In the genomic region with DNA sequence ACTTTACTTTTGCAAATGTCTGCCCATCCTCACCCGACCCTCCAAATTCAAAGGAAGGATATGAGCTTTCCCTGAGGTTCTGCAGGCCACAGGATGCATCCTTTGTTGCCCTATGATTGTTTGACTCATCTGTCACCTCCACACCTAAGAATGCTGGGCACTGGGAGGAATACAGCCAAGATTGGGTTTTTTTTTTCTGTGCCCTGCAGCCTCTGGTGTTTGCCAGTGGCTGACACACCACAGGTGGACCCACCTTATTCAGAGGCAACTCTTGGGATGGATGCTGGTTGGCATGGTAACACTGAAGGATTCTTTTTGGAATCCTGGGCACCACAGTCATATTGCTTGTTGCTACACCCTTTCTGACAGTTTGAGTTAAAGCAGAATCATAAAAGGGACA, we compare ENCODE assay signal across 30 cellular contexts. TPM values are rescaled to one million over a fixed set of nuclear protein-coding genes. Genes with fewer than 3 reads are reported as not detected.
"Had no signal": no experiment of that assay in that cellular context is flagged by ENCODE, and none has a peak within 500 bp of the region (broad histone marks: within the 10 kb centered on the region; RNA-seq: fewer than 3 reads in every experiment).

No MANE protein-coding gene starts in this region.

- H3K27me3 ChIP-seq: brain microvascular endothelial cell, esophagus squamous epithelium, ovary, sigmoid colon, suprapubic skin, tibial nerve had no signal

- ATAC-seq: activated CD4-positive, CD25-positive, alpha-beta regulatory T cell treated with anti-CD3 and anti-CD28 coated beads, Interleukin-2, amount 50 U/mL, for 24 hours; left cardiac atrium; naive thymus-derived CD4-positive, alpha-beta T cell; T-helper 17 cell had no signal

- H3K27ac ChIP-seq: brain microvascular endothelial cell, esophagus squamous epithelium, ovary, sigmoid colon, suprapubic skin, tibial nerve, WERI-Rb-1 had no signal

- H3K4me3 ChIP-seq: esophagus squamous epithelium, ovary, sigmoid colon, suprapubic skin, tibial nerve had no signal

- H3K36me3 ChIP-seq: brain microvascular endothelial cell, esophagus squamous epithelium, ovary, sigmoid colon, suprapubic skin, tibial nerve, WERI-Rb-1 had no signal

- H3K9me3 ChIP-seq: esophagus squamous epithelium, ovary, sigmoid colon, suprapubic skin, tibial nerve had no signal

- DNase-seq: activated CD4-positive, alpha-beta T cell treated with anti-CD3 and anti-CD28 coated beads for 48 hours; activated CD4-positive, alpha-beta T cell treated with anti-CD3 and anti-CD28 coated beads, Interleukin-2, amount 50 U/mL, for 48 hours; activated CD8-positive, alpha-beta memory T cell treated with anti-CD3 and anti-CD28 coated beads for 24 hours; activated gamma-delta T cell; activated naive CD4-positive, alpha-beta T cell treated with anti-CD3 and anti-CD28 coated beads, Interleukin-2, amount 50 U/mL, for 16 hours; activated T-cell treated with anti-CD3 and anti-CD28 coated beads, Interleukin-2, amount 50 U/mL, for 24 hours; amniotic stem cell; brain microvascular endothelial cell; central memory CD4-positive, alpha-beta T cell; endodermal cell; esophagus squamous epithelium; left cardiac atrium; naive thymus-derived CD4-positive, alpha-beta T cell; ovary; sigmoid colon; small intestine; stimulated activated CD4-positive, alpha-beta T cell treated with anti-CD3 and anti-CD28 coated beads, Interleukin-4, amount 100 ng/mL, for 4 hours; stimulated activated CD8-positive, alpha-beta memory T cell treated with anti-CD3 and anti-CD28 coated beads, Interleukin-4, amount 100 ng/mL, for 48 hours; stimulated activated naive CD4-positive, alpha-beta T cell; T-helper 17 cell; T1000; WERI-Rb-1 had no signal

RNA-seq across cellular contexts. Expression of a gene that starts 29.7 kb away (rescaled TPM):
- total RNA-seq: endodermal cell; frontal cortex; left cardiac atrium; mesothelial cell of epicardium; naive thymus-derived CD4-positive, alpha-beta T cell; progenitor cell of endocrine pancreas; renal cortical epithelial cell; sigmoid colon; T-helper 17 cell; tibial nerve had no signal
- polyA plus RNA-seq: naive thymus-derived CD4-positive, alpha-beta T cell; neural cell had no signal
